12 cellular contexts compared by ENCODE assay signal in genomic region chr11:67160872-67161783, GRCh38. TPM values are rescaled to one million over a fixed set of nuclear protein-coding genes. Genes with fewer than 3 reads are reported as not detected.
DNase-seq lines count a peak whose midpoint lies in the region; ATAC-seq and TF ChIP-seq lines count a peak whose summit lies in the region.
"Had no signal": no experiment of that assay in that cellular context is flagged by ENCODE, and none has a peak within 500 bp of the region (broad histone marks: within the 10 kb centered on the region; RNA-seq: fewer than 3 reads in every experiment).

No MANE protein-coding gene starts in this region.

- H4K20me1 ChIP-seq in fibroblast of lung (ENCODE audit: control insufficient read depth, extremely low read depth, insufficient read depth, low read length) = no peaks in the 10 kb centered on the region

- ATAC-seq in RWPE2 (ENCODE audit: low read depth) = peak; percentile 36
- ATAC-seq: heart left ventricle had no signal

- no peak overlapping the region for H3K4me3 Mint-ChIP-seq in activated naive CD8-positive, alpha-beta T cell
- no peak overlapping the region for H3K4me3 Mint-ChIP-seq in activated naive CD8-positive, alpha-beta T cell treated with anti-CD3 and anti-CD28 coated beads for 36 hours

- peak overlapping the region; percentile 34 for H3K27ac ChIP-seq in RWPE2 (ENCODE audit: poor library complexity, severe bottlenecking)
- H3K27ac ChIP-seq in fibroblast of lung (ENCODE audit: insufficient read depth, low read length) = no peak overlapping the region
- H3K27ac ChIP-seq: C4-2B, heart left ventricle had no signal

- no peaks in the 10 kb centered on the region for H3K27me3 Mint-ChIP-seq in activated naive CD8-positive, alpha-beta T cell
- no peaks in the 10 kb centered on the region for H3K27me3 Mint-ChIP-seq in activated naive CD8-positive, alpha-beta T cell treated with anti-CD3 and anti-CD28 coated beads for 36 hours

- no peak overlapping the region for H2AFZ ChIP-seq in fibroblast of lung (ENCODE audit: low read length)

- H3K4me1 ChIP-seq in RWPE2 (ENCODE audit: insufficient read depth, poor library complexity, severe bottlenecking) (peaks cover 12% of the 10 kb centered on the region), fibroblast of lung (ENCODE audit: control insufficient read depth, extremely low read depth, insufficient read depth, low read length) (no peaks in the 10 kb centered on the region)

- H3K9ac ChIP-seq in fibroblast of lung (ENCODE audit: insufficient read depth, low read length) = no peak overlapping the region

- peaks cover 61% of the 10 kb centered on the region for H3K79me2 ChIP-seq in fibroblast of lung (ENCODE audit: control insufficient read depth, insufficient read depth, low read length)

- DNase-seq in activated naive CD8-positive, alpha-beta T cell treated with anti-CD3 and anti-CD28 coated beads for 36 hours = no peak
- DNase-seq in RWPE2 (ENCODE audit: low spot score) (no peak), fibroblast of lung (ENCODE audit: low read depth in 2 of 2) (peak; percentile 43 to 51), stromal cell of bone marrow (ENCODE audit: low read depth) (peak; percentile 9), GM13976 (ENCODE audit: low spot score) (no peak), MV-4-11 (lab: John Stamatoyannopoulos, UW) (no peak)
- no peak for DNase-seq in activated CD8-positive, alpha-beta memory T cell treated with anti-CD3 and anti-CD28 coated beads, Interleukin-2, amount 50 U/mL, for 4 hours
- DNase-seq: heart left ventricle, trophoblast cell had no signal

- H3K4me3 ChIP-seq in RWPE2 (ENCODE audit: severe bottlenecking) (no peak overlapping the region), fibroblast of lung (replicated peaks in 1 of 4; ENCODE audit: control extremely low read depth in 1 of 4, insufficient read depth in 1 of 4, low read depth in 3 of 4, low read length in 4 of 4) (no peak overlapping the region)
- H3K4me3 ChIP-seq: heart left ventricle had no signal

- H3K36me3 Mint-ChIP-seq in activated naive CD8-positive, alpha-beta T cell = peaks cover 3% of the 10 kb centered on the region
- H3K36me3 Mint-ChIP-seq in activated naive CD8-positive, alpha-beta T cell treated with anti-CD3 and anti-CD28 coated beads for 36 hours = peaks cover 17% of the 10 kb centered on the region

- H3K9me3 Mint-ChIP-seq in activated naive CD8-positive, alpha-beta T cell (ENCODE audit: low read depth) = no peaks in the 10 kb centered on the region
- H3K9me3 Mint-ChIP-seq in activated naive CD8-positive, alpha-beta T cell treated with anti-CD3 and anti-CD28 coated beads for 36 hours = no peaks in the 10 kb centered on the region
- H3K9me3 Mint-ChIP-seq: activated T-helper 2 cell treated with anti-CD3 and anti-CD28 coated beads, Interferon-gamma antibody, Interleukin-2, Interleukin-4, amounts not matched to agents 10 μg/mL and 5 μg/mL and 100 μg/mL, durations not matched to agents 14 hours and 24 hours and 36 hours had no signal

- H3K27me3 ChIP-seq in RWPE2 (ENCODE audit: insufficient read depth, poor library complexity, severe bottlenecking) (no peaks in the 10 kb centered on the region), fibroblast of lung (ENCODE audit: control insufficient read depth, insufficient read depth, low read length) (no peaks in the 10 kb centered on the region)
- H3K27me3 ChIP-seq: heart left ventricle had no signal

- H3K9me3 ChIP-seq in RWPE2 (ENCODE audit: severe bottlenecking) (no peaks in the 10 kb centered on the region), fibroblast of lung (ENCODE audit: control insufficient read depth, insufficient read depth, low read depth, low read length) (no peaks in the 10 kb centered on the region)
- H3K9me3 ChIP-seq: heart left ventricle had no signal

- H3K4me1 Mint-ChIP-seq in activated naive CD8-positive, alpha-beta T cell (ENCODE audit: low read depth) = peaks cover 58% of the 10 kb centered on the region
- peaks cover 37% of the 10 kb centered on the region for H3K4me1 Mint-ChIP-seq in activated naive CD8-positive, alpha-beta T cell treated with anti-CD3 and anti-CD28 coated beads for 36 hours

- in situ Hi-C loops in GM13976 (cut with MboI; ENCODE audit: low sequenced_read_pairs, unreplicated experiment) = no loop called here

- TF ChIP-seq CTCF in RWPE2 (IDR thresholded peaks at IDR 0.05; ENCODE audit: poor library complexity, severe bottlenecking) (no peak), fibroblast of lung (conservative IDR thresholded peaks at IDR 0.05 in 1 of 2, IDR thresholded peaks at IDR 0.05 in 1 of 2; ENCODE audit: low read depth in 1 of 2, low read length in 2 of 2) (no peak), GM13976 (IDR thresholded peaks at IDR 0.05; ENCODE audit: borderline replicate concordance, control extremely low read depth, extremely low read depth, insufficient read depth, missing control alignments) (no peak)

- peak overlapping the region; percentile 62 for H3K27ac Mint-ChIP-seq in activated naive CD8-positive, alpha-beta T cell
- H3K27ac Mint-ChIP-seq in activated naive CD8-positive, alpha-beta T cell treated with anti-CD3 and anti-CD28 coated beads for 36 hours = no peak overlapping the region
- H3K27ac Mint-ChIP-seq: activated T-helper 2 cell treated with anti-CD3 and anti-CD28 coated beads, Interferon-gamma antibody, Interleukin-2, Interleukin-4, amounts not matched to agents 10 μg/mL and 5 μg/mL and 100 μg/mL, durations not matched to agents 14 hours and 24 hours and 36 hours had no signal

- H3K36me3 ChIP-seq in RWPE2 (ENCODE audit: low read depth) (no peaks in the 10 kb centered on the region; the same call in 1 of the 2 replicates), fibroblast of lung (ENCODE audit: control insufficient read depth, insufficient read depth, low read length) (no peaks in the 10 kb centered on the region)

- H3K4me2 ChIP-seq in fibroblast of lung (ENCODE audit: extremely low read depth, insufficient read depth, low read length) = no peak overlapping the region

RNA-seq across cellular contexts. Expression of gene KDM2A, which starts 42.1 kb away (rescaled TPM):
- total RNA-seq in activated naive CD8-positive, alpha-beta T cell treated with anti-CD3 and anti-CD28 coated beads for 36 hours = 10 to 100 TPM; 77.4 to 80.9 TPM
- total RNA-seq in fibroblast of lung = 33.1 and 42.6 TPM in 2 replicates
- 36.4 and 39.2 TPM in 2 replicates for polyA plus RNA-seq in fibroblast of lung
- 28.7 and 29.9 TPM in 2 replicates for polyA plus RNA-seq in fibroblast of lung (2012)
- polyA minus RNA-seq in fibroblast of lung (ENCODE audit: low replicate concordance) = 92.0 and 105 TPM in 2 replicates

Comparison
In these comparisons a context has a peak if more than half of its experiments do, and no peak if none do; other contexts are left out.
1. DNase-seq: peak in fibroblast of lung (2 of 2) and stromal cell of bone marrow (single experiment); none in activated naive CD8-positive, alpha-beta T cell treated with anti-CD3 and anti-CD28 coated beads for 36 hours (single experiment), RWPE2 (single experiment), GM13976 (single experiment), activated CD8-positive, alpha-beta memory T cell treated with anti-CD3 and anti-CD28 coated beads, Interleukin-2, amount 50 U/mL, for 4 hours (single experiment) and MV-4-11 (single experiment).